ENCODE assay signal across 13 cellular contexts in the genomic region with DNA sequence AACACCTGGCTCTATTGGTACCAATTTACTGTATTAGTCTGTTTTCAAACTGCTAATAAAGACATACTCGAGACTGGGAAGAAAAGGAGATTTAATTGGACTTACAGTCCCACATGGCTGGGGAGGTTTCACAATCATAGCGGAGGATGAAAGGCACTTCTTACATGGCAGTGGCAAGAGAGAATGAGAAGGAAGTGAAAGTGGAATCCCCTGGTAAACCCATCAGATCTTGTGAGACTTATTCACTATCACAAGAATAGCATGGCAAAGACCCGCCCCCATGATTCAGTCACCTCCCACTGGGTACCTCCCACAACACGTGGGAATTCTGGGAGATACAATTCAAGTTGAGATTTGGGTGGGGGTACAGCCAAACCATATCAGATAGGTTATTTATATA.
"Had no signal": no experiment of that assay in that cellular context is flagged by ENCODE, and none has a peak within 500 bp of the region (broad histone marks: within the 10 kb centered on the region; RNA-seq: fewer than 3 reads in every experiment).

No MANE protein-coding gene starts in this region.

- H3K9me3 ChIP-seq: ovary, sigmoid colon had no signal

- ATAC-seq: left lung had no signal

- H3K9me3 Mint-ChIP-seq: activated naive CD4-positive, alpha-beta T cell treated with anti-CD3 and anti-CD28 coated beads for 36 hours had no signal

- H3K27me3 Mint-ChIP-seq: naive B cell had no signal

- H3K4me3 Mint-ChIP-seq: activated naive CD4-positive, alpha-beta T cell treated with anti-CD3 and anti-CD28 coated beads for 36 hours; naive B cell had no signal

- H3K4me3 ChIP-seq: left lung, ovary, sigmoid colon had no signal

- DNase-seq: activated CD4-positive, alpha-beta T cell treated with anti-CD3 and anti-CD28 coated beads, Interleukin-2, amount 50 U/mL, for 4 hours; activated CD4-positive, CD25-positive, alpha-beta regulatory T cell treated with anti-CD3 and anti-CD28 coated beads, Interleukin-2, amount 50 U/mL, for 72 hours; activated naive CD4-positive, alpha-beta T cell treated with anti-CD3 and anti-CD28 coated beads for 36 hours; activated T-cell treated with anti-CD3 and anti-CD28 coated beads, Interleukin-2, amount 50 U/mL, for 1 hour; erythroblast; left lung; mammary epithelial cell; naive B cell; ovary; sigmoid colon; stimulated activated CD4-positive, alpha-beta T cell treated with anti-CD3 and anti-CD28 coated beads, Interleukin-1b, Interleukin-23, amount 100 ng/mL, for 48 hours; T-helper 9 cell had no signal

- H3K27ac Mint-ChIP-seq: activated naive CD4-positive, alpha-beta T cell treated with anti-CD3 and anti-CD28 coated beads for 36 hours; activated T-helper 2 cell treated with anti-CD3 and anti-CD28 coated beads, Interferon-gamma antibody, Interleukin-2, Interleukin-4, amounts not matched to agents 10 μg/mL and 5 μg/mL and 100 μg/mL, durations not matched to agents 14 hours and 24 hours and 36 hours had no signal

- H3K36me3 ChIP-seq: ovary had no signal

- H3K4me1 ChIP-seq: left lung had no signal

- H3K27ac ChIP-seq: left lung, ovary, sigmoid colon had no signal

- H3K27me3 ChIP-seq: left lung, ovary, sigmoid colon had no signal
